ENCODE assay signal across 8 cellular contexts in genomic region chr14:21510735-21511657, GRCh38. TPM values are rescaled to one million over a fixed set of nuclear protein-coding genes. Genes with fewer than 3 reads are reported as not detected.
DNase-seq lines count a peak whose midpoint lies in the region; ATAC-seq, FAIRE-seq and TF ChIP-seq lines count a peak whose summit lies in the region.

TSS of gene METTL3 (minus strand) at chr14:21511340. CDS start at chr14:21511223, 117 bp downstream.

- WGBS in aorta, 2 donors, result 0 to 1% methylated on average over 51 to 53 of the region's 53 CpGs

- peak within 1 kb of the TSS; percentile 77 for H3K4me3 ChIP-seq in astrocyte of the cerebellum (ENCODE audit: low read depth, low read length)
- peak within 1 kb of the TSS; percentile 86 for H3K4me3 ChIP-seq in rectal smooth muscle tissue (ENCODE audit: low read length)
- H3K4me3 ChIP-seq in aorta (ENCODE audit: low read length in 2 of 2), result peak within 1 kb of the TSS; percentile 69 to 88

- intact Hi-C loops in aorta (cut with DNase I), result loop anchor here (1.0 to 5.0 kb wide), 3 partner anchors 15 to 46 kb away; partner anchors contain the start of genes RAB2B (in 2 of the 2), TOX4 (in 2 of the 2) and SALL2 (in 1 of the 2)

- no peaks in the 10 kb centered on the region for H3K9me3 ChIP-seq in aorta (ENCODE audit: control insufficient read depth, low read length)

- H3K27ac ChIP-seq in rectal smooth muscle tissue (ENCODE audit: low read depth, low read length), result peak within 1 kb of the TSS; percentile 83
- H3K27ac ChIP-seq in aorta (ENCODE audit: low read depth in 1 of 2, low read length in 2 of 2), result peak within 1 kb of the TSS in 1 of 2 donors; percentile 79

- peaks cover 8% of the 10 kb centered on the region for H3K4me1 ChIP-seq in rectal smooth muscle tissue (ENCODE audit: control insufficient read depth, insufficient read depth, low read length)
- no peaks in the 10 kb centered on the region for H3K4me1 ChIP-seq in aorta (ENCODE audit: control insufficient read depth in 1 of 2, insufficient read depth in 2 of 2, low read length in 2 of 2)

- H3K27me3 ChIP-seq in rectal smooth muscle tissue (ENCODE audit: control insufficient read depth, insufficient read depth, low read length) (no peaks in the 10 kb centered on the region), aorta (ENCODE audit: control insufficient read depth in 1 of 2, insufficient read depth in 2 of 2, low read length in 1 of 2) (no peaks in the 10 kb centered on the region)

- in situ Hi-C loops in astrocyte of the cerebellum (cut with HindIII; ENCODE audit: low sequenced_read_pairs), result no loop called here

- peak; percentile 84 for DNase-seq in GM18507 (ENCODE audit: extremely low spot score, insufficient read length, low read depth)
- DNase-seq in NCI-H2029 treated with DMSO at 0.1 percent for 48 hours (lab: John Stamatoyannopoulos, UW), result peak; percentile 96
- peak; percentile 88 for DNase-seq in T-helper 9 cell
- peak; percentile 99 for DNase-seq in astrocyte of the cerebellum (ENCODE audit: low read depth)
- DNase-seq in hepatic stellate cell (ENCODE audit: low spot score), result peak; percentile 92
- DNase-seq in aorta, result peak; percentile 98 to 99

- ATAC-seq in HG02981 (IDR thresholded peaks at IDR 0.05; ENCODE audit: unreplicated experiment), result peak; percentile 98
- peak; percentile 99 for ATAC-seq in aorta (ENCODE audit: low FRiP score)

- FAIRE-seq in GM18507 (lab: Jason Lieb, UNC), result peak; percentile 94

- H3K36me3 ChIP-seq in rectal smooth muscle tissue (ENCODE audit: control insufficient read depth, insufficient read depth, low read length) (no peaks in the 10 kb centered on the region), aorta (ENCODE audit: control insufficient read depth in 1 of 2, insufficient read depth in 2 of 2, low read length in 1 of 2) (no peaks in the 10 kb centered on the region)

- peak within 1 kb of the TSS; percentile 81 for H3K9ac ChIP-seq in rectal smooth muscle tissue (ENCODE audit: low read length)

- no peak for TF ChIP-seq CTCF in astrocyte of the cerebellum (IDR thresholded peaks at IDR 0.05; ENCODE audit: low read depth, low read length, missing control alignments)

RNA-seq across cellular contexts. Expression of gene METTL3, which starts in this region (rescaled TPM):
- 10 to 100 TPM; 32.5 to 45.5 TPM for total RNA-seq in aorta
- polyA plus RNA-seq in aorta, result 10 to 100 TPM in 1 of 2 donors, 1 to 10 TPM in 1; 8.6 to 48.4 TPM
